Comparison of ENCODE assay signal across 10 cellular contexts in the genomic region with DNA sequence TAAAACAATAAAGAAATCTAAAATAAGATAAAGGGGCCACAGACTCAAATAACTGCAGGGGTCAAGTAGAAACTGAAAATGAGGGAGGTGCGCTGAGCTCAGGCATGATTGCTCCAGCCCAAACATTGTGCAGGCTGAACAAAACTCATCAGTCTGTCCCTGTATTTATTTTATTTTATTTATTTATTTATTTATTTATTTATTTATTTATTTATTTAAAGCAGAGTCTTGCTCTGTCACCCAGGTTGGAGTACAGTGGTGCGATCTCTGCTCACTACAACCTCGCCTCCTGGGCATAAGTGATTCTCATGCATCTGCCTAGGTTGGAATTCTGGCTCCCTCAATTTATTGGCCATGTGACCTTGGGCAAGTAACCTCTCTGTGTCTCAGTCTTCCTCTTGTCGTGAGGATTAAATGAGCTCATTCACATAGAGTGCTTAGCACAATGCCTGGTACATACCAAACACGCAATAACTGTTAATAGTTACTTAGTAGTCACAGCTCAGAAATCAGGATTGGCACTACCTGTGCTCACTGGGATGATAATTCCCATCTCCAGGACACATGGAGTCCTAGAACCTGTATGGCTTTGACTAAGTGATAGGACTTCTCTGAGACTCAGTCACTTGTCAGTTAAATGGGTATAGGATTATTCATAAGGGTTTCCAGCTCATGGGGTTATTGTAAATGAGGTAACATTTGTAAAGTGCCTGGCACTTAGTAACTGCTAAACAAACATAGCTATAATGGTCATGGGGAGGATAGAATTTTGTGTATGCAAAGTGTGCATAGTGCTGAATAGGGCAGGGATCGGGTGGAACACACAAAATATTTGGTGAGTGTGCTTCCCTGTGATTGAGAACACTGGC. TPM values are rescaled to one million over a fixed set of nuclear protein-coding genes. Genes with fewer than 3 reads are reported as not detected.
DNase-seq lines count a peak whose midpoint lies in the region; ATAC-seq and TF ChIP-seq lines count a peak whose summit lies in the region.
"Had no signal": no experiment of that assay in that cellular context is flagged by ENCODE, and none has a peak within 500 bp of the region (broad histone marks: within the 10 kb centered on the region; RNA-seq: fewer than 3 reads in every experiment).

No MANE protein-coding gene starts in this region.

- peaks cover 3 to 20% of the 10 kb centered on the region in 2 donors for H3K27me3 Mint-ChIP-seq in CD4-positive, alpha-beta memory T cell
- H3K27me3 Mint-ChIP-seq in chondrocyte (ENCODE audit: low read depth), result no peaks in the 10 kb centered on the region
- peaks cover 7% of the 10 kb centered on the region for H3K27me3 Mint-ChIP-seq in nephron (ENCODE audit: low read depth)

- no peaks in the 10 kb centered on the region for H3K36me3 ChIP-seq in CD4-positive, alpha-beta memory T cell (ENCODE audit: insufficient read depth, low read length)
- no peaks in the 10 kb centered on the region for H3K36me3 ChIP-seq in KMS-11 (ENCODE audit: insufficient read depth)

- no peak overlapping the region; the same call in 1 of the 2 replicates for H2AFZ ChIP-seq in KMS-11 (ENCODE audit: low read depth)

- no peaks in the 10 kb centered on the region for H3K9me3 Mint-ChIP-seq in CD4-positive, alpha-beta memory T cell
- H3K9me3 Mint-ChIP-seq in chondrocyte (ENCODE audit: low read depth) (no peaks in the 10 kb centered on the region), nephron (no peaks in the 10 kb centered on the region)

- ATAC-seq in HG02588 (IDR thresholded peaks at IDR 0.05; ENCODE audit: unreplicated experiment), result no peak

- peak overlapping the region; percentile 88; the same call in 1 of the 2 replicates for H3K4me2 ChIP-seq in KMS-11

- H3K4me3 ChIP-seq in CD4-positive, alpha-beta memory T cell (ENCODE audit: low read length in 2 of 2), result no peak overlapping the region
- H3K4me3 ChIP-seq in KMS-11 (IDR thresholded peaks at IDR 0.05; ENCODE audit: insufficient read depth, low read depth, low read length), result no peak overlapping the region

- H3K27ac Mint-ChIP-seq in CD4-positive, alpha-beta memory T cell, result peak overlapping the region in 3 of 7 donors; percentile 6 to 57 (median 6)
- H3K27ac Mint-ChIP-seq in chondrocyte (ENCODE audit: unreplicated experiment), result peak overlapping the region; percentile 86
- H3K27ac Mint-ChIP-seq in nephron, result peak overlapping the region in 2 of 3 experiments; percentile 53 to 69

- no peaks in the 10 kb centered on the region for H3K36me3 Mint-ChIP-seq in CD4-positive, alpha-beta memory T cell
- H3K36me3 Mint-ChIP-seq in chondrocyte (ENCODE audit: low read depth) (no peaks in the 10 kb centered on the region), nephron (ENCODE audit: low read depth) (no peaks in the 10 kb centered on the region)

- no peaks in the 10 kb centered on the region for H3K9me3 ChIP-seq in CD4-positive, alpha-beta memory T cell (ENCODE audit: control insufficient read depth in 1 of 2, low read length in 2 of 2)

- intact Hi-C loops in CD4-positive, alpha-beta memory T cell (cut with micrococcal nuclease), result no loop called here

- H3K27ac ChIP-seq in CD4-positive, alpha-beta memory T cell (ENCODE audit: low read depth, low read length), result no peak overlapping the region
- H3K27ac ChIP-seq in KMS-11, result no peak overlapping the region

- CTCF ChIA-PET in CD4-positive, alpha-beta memory T cell (lab: Charles Lee; ENCODE audit: partially characterized antibody), result interaction anchor here (0.9 to 3.2 kb wide), 4 partner anchors 36 to 89 kb away, joined by 3 to 13 read pairs (median 4); no protein-coding TSS in a partner anchor

- TF ChIP-seq CTCF in KMS-11 (conservative IDR thresholded peaks at IDR 0.05; ENCODE audit: low read depth, low read length) (no peak), chondrocyte (IDR thresholded peaks at IDR 0.05) (no peak), nephron (IDR thresholded peaks at IDR 0.05; ENCODE audit: unreplicated experiment in 3 of 3) (no peak)

- no peaks in the 10 kb centered on the region for H3K79me2 ChIP-seq in KMS-11 (ENCODE audit: insufficient read depth, low read depth)

- peaks cover 7% of the 10 kb centered on the region for H3K4me1 ChIP-seq in CD4-positive, alpha-beta memory T cell (ENCODE audit: insufficient read depth, low read length)
- no peaks in the 10 kb centered on the region for H3K4me1 ChIP-seq in KMS-11 (ENCODE audit: low read depth, poor library complexity, severe bottlenecking)

- no peak overlapping the region for H3K9ac ChIP-seq in KMS-11

- POLR2A ChIA-PET in CD4-positive, alpha-beta memory T cell (lab: Charles Lee; ENCODE audit: partially characterized antibody), result interaction anchor here (1.3 kb wide), 1 partner anchor 52 kb away, joined by 3 read pairs; no protein-coding TSS in a partner anchor

- peak overlapping the region; percentile 70 to 89 (median 78) for H3K4me3 Mint-ChIP-seq in CD4-positive, alpha-beta memory T cell
- H3K4me3 Mint-ChIP-seq in chondrocyte (ENCODE audit: unreplicated experiment), result peak overlapping the region; percentile 91
- peak overlapping the region; percentile 73 to 87 (median 81) for H3K4me3 Mint-ChIP-seq in nephron

- H4K20me1 ChIP-seq in KMS-11 (ENCODE audit: insufficient read depth), result no peaks in the 10 kb centered on the region

- peaks cover 6 to 20% (median 14%) of the 10 kb centered on the region in 4 donors for H3K4me1 Mint-ChIP-seq in CD4-positive, alpha-beta memory T cell
- H3K4me1 Mint-ChIP-seq in chondrocyte (ENCODE audit: low read depth) (peaks cover 38% of the 10 kb centered on the region), nephron (peaks cover 45% of the 10 kb centered on the region)

- H3K27me3 ChIP-seq in CD4-positive, alpha-beta memory T cell (ENCODE audit: insufficient read depth, low read length), result peaks cover 6% of the 10 kb centered on the region
- H3K27me3 ChIP-seq in KMS-11 (ENCODE audit: insufficient read depth, low read depth), result peaks cover 14% of the 10 kb centered on the region; the same call in 1 of the 2 replicates

- no peak for DNase-seq in CD4-positive, alpha-beta memory T cell
- DNase-seq in chondrocyte (ENCODE audit: low spot score), result no peak
- no peak for DNase-seq in amniotic stem cell (lab: John Stamatoyannopoulos, UW)
- no peak for DNase-seq in glomerular visceral epithelial cell (ENCODE audit: extremely low spot score)
- DNase-seq in SK-N-DZ (ENCODE audit: low spot score), result no peak
- DNase-seq: dorsolateral prefrontal cortex, occipital lobe had no signal

RNA-seq across cellular contexts. Expression of a gene that starts 6.0 kb away (rescaled TPM):
- 1 to 10 TPM; 8.8 to 9.0 TPM for total RNA-seq in CD4-positive, alpha-beta memory T cell
- under 1 TPM; 0.15 to 0.20 TPM for polyA plus RNA-seq in CD4-positive, alpha-beta memory T cell
- total RNA-seq in chondrocyte, result 62.9 to 94.9 TPM (median 89.7 TPM) in 3 replicates
- 26.0 and 31.5 TPM in 2 replicates for polyA plus RNA-seq in SK-N-DZ (2014; cell fraction: cytosol; rRNA removed)
- polyA plus RNA-seq in SK-N-DZ (2014; cell fraction: nucleus; rRNA removed), result 59.5 and 81.6 TPM in 2 replicates

RNA-seq across cellular contexts. Expression of a gene that starts 22.4 kb away (rescaled TPM):
- total RNA-seq in CD4-positive, alpha-beta memory T cell, result not detected
- polyA plus RNA-seq in CD4-positive, alpha-beta memory T cell, result not detected
- total RNA-seq in chondrocyte, result 0.70 to 19.8 TPM (median 15.5 TPM) in 3 replicates
- 0.07 and 3.0 TPM in 2 replicates for polyA plus RNA-seq in SK-N-DZ (2014; cell fraction: cytosol; rRNA removed)
- 0.29 TPM in 1 of 2 replicates, not detected in the other for polyA plus RNA-seq in SK-N-DZ (2014; cell fraction: nucleus; rRNA removed)

RNA-seq across cellular contexts. Expression of a gene that starts 52.9 kb away (rescaled TPM):
- 10 to 100 TPM; 70.4 to 75.9 TPM for total RNA-seq in CD4-positive, alpha-beta memory T cell
- polyA plus RNA-seq in CD4-positive, alpha-beta memory T cell, result 10 to 100 TPM; 57.8 to 73.3 TPM
- total RNA-seq in chondrocyte, result 42.3 to 47.9 TPM (median 43.5 TPM) in 3 replicates
- 20.4 and 29.6 TPM in 2 replicates for polyA plus RNA-seq in SK-N-DZ (2014; cell fraction: cytosol; rRNA removed)
- 43.8 and 121 TPM in 2 replicates for polyA plus RNA-seq in SK-N-DZ (2014; cell fraction: nucleus; rRNA removed)

RNA-seq across cellular contexts. Expression of a gene that starts 58.1 kb away (rescaled TPM):
- 10 to 100 TPM; 45.2 to 48.3 TPM for total RNA-seq in CD4-positive, alpha-beta memory T cell
- polyA plus RNA-seq in CD4-positive, alpha-beta memory T cell, result 10 to 100 TPM; 30.4 to 31.0 TPM
- 60.9 to 72.4 TPM (median 62.1 TPM) in 3 replicates for total RNA-seq in chondrocyte
- 37.1 and 42.5 TPM in 2 replicates for polyA plus RNA-seq in SK-N-DZ (2014; cell fraction: cytosol; rRNA removed)
- 69.3 and 75.5 TPM in 2 replicates for polyA plus RNA-seq in SK-N-DZ (2014; cell fraction: nucleus; rRNA removed)
